Comparison of ENCODE assay signal across 8 cellular contexts in genomic region chr2:202634556-202635440, GRCh38. TPM values are rescaled to one million over a fixed set of nuclear protein-coding genes. Genes with fewer than 3 reads are reported as not detected.
DNase-seq lines count a peak whose midpoint lies in the region; ATAC-seq and TF ChIP-seq lines count a peak whose summit lies in the region.

Gene FAM117B (plus strand): TSS chr2:202634969. CDS start chr2:202635188, 219 bp downstream.

- intact Hi-C loops in left ventricle myocardium inferior (cut with micrococcal nuclease) (no loop called here), upper lobe of right lung (cut with DNase I) (no loop called here)

- H3K4me1 Mint-ChIP-seq in T-helper 17 cell: peaks cover 27% of the 10 kb centered on the region
- peaks cover 17% of the 10 kb centered on the region for H3K4me1 Mint-ChIP-seq in progenitor cell of endocrine pancreas (ENCODE audit: low read depth)

- peak within 1 kb of the TSS; percentile 95 for H3K4me3 Mint-ChIP-seq in T-helper 17 cell
- H3K4me3 Mint-ChIP-seq in progenitor cell of endocrine pancreas (ENCODE audit: low read depth): peak within 1 kb of the TSS; percentile 96

- no peaks in the 10 kb centered on the region for H3K9me3 Mint-ChIP-seq in progenitor cell of endocrine pancreas (ENCODE audit: low read depth)

- ATAC-seq in GM18499 (IDR thresholded peaks at IDR 0.05; ENCODE audit: insufficient read depth, unreplicated experiment) (peak; percentile 83), HG02938 (IDR thresholded peaks at IDR 0.05; ENCODE audit: unreplicated experiment) (peak; percentile 88), T-helper 17 cell (peak; percentile 93), upper lobe of right lung (peak; percentile 97)

- peak; percentile 94 for DNase-seq in NCI-H1694 treated with DMSO at 0.1 percent for 48 hours (lab: John Stamatoyannopoulos, UW)
- DNase-seq in T-helper 17 cell: peak; percentile 96 to 97 (median 97)
- peak; percentile 99 for DNase-seq in left ventricle myocardium inferior
- peak; percentile 95 for DNase-seq in progenitor cell of endocrine pancreas (ENCODE audit: low spot score, unreplicated experiment)
- peak; percentile 100 for DNase-seq in upper lobe of right lung

- peaks cover 40% of the 10 kb centered on the region for H3K4me1 ChIP-seq in left ventricle myocardium inferior
- H3K4me1 ChIP-seq in upper lobe of right lung: peaks cover 8% of the 10 kb centered on the region

- no peaks in the 10 kb centered on the region for H3K36me3 ChIP-seq in left ventricle myocardium inferior
- no peaks in the 10 kb centered on the region for H3K36me3 ChIP-seq in upper lobe of right lung

- peak within 1 kb of the TSS; percentile 85 for H3K27ac ChIP-seq in angular gyrus (ENCODE audit: low read depth, low read length)
- H3K27ac ChIP-seq in left ventricle myocardium inferior (replicated peaks): peak within 1 kb of the TSS; percentile 94
- peak within 1 kb of the TSS; percentile 88 for H3K27ac ChIP-seq in upper lobe of right lung

- no peaks in the 10 kb centered on the region for H3K27me3 ChIP-seq in left ventricle myocardium inferior (ENCODE audit: low read depth)
- no peaks in the 10 kb centered on the region for H3K27me3 ChIP-seq in upper lobe of right lung

- TF ChIP-seq CTCF in left ventricle myocardium inferior (IDR thresholded peaks at IDR 0.05; ENCODE audit: borderline replicate concordance) (no peak), progenitor cell of endocrine pancreas (IDR thresholded peaks at IDR 0.05; ENCODE audit: unreplicated experiment) (no peak), upper lobe of right lung (IDR thresholded peaks at IDR 0.05) (peak; percentile 16)

- no peaks in the 10 kb centered on the region for H3K36me3 Mint-ChIP-seq in T-helper 17 cell (ENCODE audit: low read depth)
- H3K36me3 Mint-ChIP-seq in progenitor cell of endocrine pancreas (ENCODE audit: insufficient read depth): peaks cover 8% of the 10 kb centered on the region

- H3K27me3 Mint-ChIP-seq in T-helper 17 cell: no peaks in the 10 kb centered on the region
- no peaks in the 10 kb centered on the region for H3K27me3 Mint-ChIP-seq in progenitor cell of endocrine pancreas

- H3K4me3 ChIP-seq in left ventricle myocardium inferior (peak within 1 kb of the TSS; percentile 97), upper lobe of right lung (peak within 1 kb of the TSS; percentile 95)

- H3K27ac Mint-ChIP-seq in T-helper 17 cell (peak within 1 kb of the TSS; percentile 96), progenitor cell of endocrine pancreas (peak within 1 kb of the TSS; percentile 97)

- H3K9me3 ChIP-seq in T-helper 17 cell (ENCODE audit: control insufficient read depth, low read length, poor library complexity, severe bottlenecking) (no peaks in the 10 kb centered on the region), left ventricle myocardium inferior (replicated peaks) (no peaks in the 10 kb centered on the region), upper lobe of right lung (no peaks in the 10 kb centered on the region)

RNA-seq across cellular contexts. Expression of gene FAM117B, which starts in this region (rescaled TPM):
- total RNA-seq in T-helper 17 cell (10 to 100 TPM; 20.1 to 22.8 TPM), left ventricle myocardium inferior (2.4 TPM), progenitor cell of endocrine pancreas (28.5 and 28.6 TPM in 2 replicates), upper lobe of right lung (9.8 TPM)

Comparison
In these comparisons a context has a peak if more than half of its experiments do, and no peak if none do; other contexts are left out.
1. Peak in every context shown above with its lines: DNase-seq, ATAC-seq, H3K4me3 ChIP-seq and H3K27ac ChIP-seq.